ENCODE assay signal across 29 cellular contexts in the genomic region with DNA sequence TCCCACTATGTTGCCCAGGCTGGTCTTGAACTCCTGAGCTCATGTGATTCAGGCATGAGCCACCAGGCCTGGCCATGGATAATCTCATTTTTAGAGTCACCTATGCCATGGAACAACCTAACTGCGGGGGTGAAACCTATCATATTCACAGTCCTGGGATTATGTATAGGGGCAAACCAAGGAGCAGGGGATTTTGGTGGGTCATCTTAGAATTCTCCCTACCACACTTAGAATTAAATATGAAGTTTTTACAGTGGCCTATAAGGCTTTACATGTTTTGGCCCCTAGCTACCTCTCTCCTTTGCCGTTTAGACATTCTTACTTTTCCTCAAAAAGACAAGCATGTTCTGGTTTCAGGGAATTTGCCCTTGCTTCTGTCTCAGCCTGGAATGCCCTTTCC.
"Had no signal": no experiment of that assay in that cellular context is flagged by ENCODE, and none has a peak within 500 bp of the region (broad histone marks: within the 10 kb centered on the region; RNA-seq: fewer than 3 reads in every experiment).

No MANE protein-coding gene starts in this region.

- H3K27ac ChIP-seq: breast epithelium, SJSA1 had no signal

- DNase-seq: activated CD4-positive, alpha-beta T cell treated with anti-CD3 and anti-CD28 coated beads for 4 hours; activated CD8-positive, alpha-beta T cell treated with anti-CD3 and anti-CD28 coated beads for 36 hours; activated naive CD4-positive, alpha-beta T cell; activated T-cell treated with anti-CD3 and anti-CD28 coated beads for 4 hours; activated T-cell treated with anti-CD3 and anti-CD28 coated beads, Interleukin-2, amount 50 U/mL, for 72 hours; central memory CD4-positive, alpha-beta T cell; MG63; MV-4-11; NCI-H1092 treated with DMSO at 0.1 percent for 48 hours; NCI-H1417 treated with DMSO at 0.1 percent for 48 hours; NCI-H1694; NCI-H2029; NCI-H2107; NCI-H2171 treated with DMSO at 0.1 percent for 48 hours; NCI-H226; NCI-H526 treated with DMSO at 0.1 percent for 48 hours; NCI-H82; OCI-M1; RPMI8226; SHP77; SW 1271 had no signal

- H3K4me1 ChIP-seq: breast epithelium, SJSA1 had no signal

- H3K4me3 ChIP-seq: breast epithelium, MG63, SJSA1 had no signal

- H3K9me3 ChIP-seq: breast epithelium, MG63, SJSA1 had no signal

- H3K9me3 Mint-ChIP-seq: activated CD8-positive, alpha-beta T cell treated with anti-CD3 and anti-CD28 coated beads for 36 hours; activated naive CD4-positive, alpha-beta T cell treated with anti-CD3 and anti-CD28 coated beads, Interleukin-2, amount 50 U/mL, for 24 hours; activated T-cell treated with anti-CD3 and anti-CD28 coated beads, Interleukin-2, amount 50 U/mL, for 72 hours; activated T-helper 2 cell treated with anti-CD3 and anti-CD28 coated beads, Interferon-gamma antibody, Interleukin-2, Interleukin-4, amounts not matched to agents 10 μg/mL and 5 μg/mL and 100 μg/mL, durations not matched to agents 14 hours and 24 hours and 36 hours; T-helper 1 cell treated with Interleukin-12 subunit alpha and Interleukin-12 subunit beta and Interleukin-4 antibody, amounts not matched to agents 30 μg/mL and 1 μg/mL, for 36 hours had no signal

- ATAC-seq: activated CD4-positive, CD25-positive, alpha-beta regulatory T cell treated with anti-CD3 and anti-CD28 coated beads, Interleukin-2, amount 50 U/mL, for 24 hours; activated CD8-positive, alpha-beta T cell treated with anti-CD3 and anti-CD28 coated beads for 36 hours; activated T-cell treated with anti-CD3 and anti-CD28 coated beads, Interleukin-2, amount 50 U/mL, for 72 hours; Panc1; SK-N-SH treated with all-trans-retinoic acid at 6 μM for 48 hours had no signal

- H3K36me3 ChIP-seq: breast epithelium, MG63, SJSA1 had no signal

- H3K36me3 Mint-ChIP-seq: activated naive CD4-positive, alpha-beta T cell treated with anti-CD3 and anti-CD28 coated beads, Interleukin-2, amount 50 U/mL, for 24 hours had no signal

- H3K4me3 Mint-ChIP-seq: activated CD8-positive, alpha-beta T cell treated with anti-CD3 and anti-CD28 coated beads for 36 hours; activated naive CD4-positive, alpha-beta T cell treated with anti-CD3 and anti-CD28 coated beads, Interleukin-2, amount 50 U/mL, for 24 hours; activated T-cell treated with anti-CD3 and anti-CD28 coated beads, Interleukin-2, amount 50 U/mL, for 72 hours; T-helper 1 cell treated with Interleukin-12 subunit alpha and Interleukin-12 subunit beta and Interleukin-4 antibody, amounts not matched to agents 30 μg/mL and 1 μg/mL, for 36 hours had no signal

- H3K27me3 ChIP-seq: breast epithelium, MG63 had no signal

- H3K4me1 Mint-ChIP-seq: activated naive CD4-positive, alpha-beta T cell treated with anti-CD3 and anti-CD28 coated beads, Interleukin-2, amount 50 U/mL, for 24 hours had no signal

- H3K27ac Mint-ChIP-seq: activated CD8-positive, alpha-beta T cell treated with anti-CD3 and anti-CD28 coated beads for 36 hours; activated naive CD4-positive, alpha-beta T cell treated with anti-CD3 and anti-CD28 coated beads, Interleukin-2, amount 50 U/mL, for 24 hours; activated T-cell treated with anti-CD3 and anti-CD28 coated beads, Interleukin-2, amount 50 U/mL, for 72 hours; activated T-helper 2 cell treated with anti-CD3 and anti-CD28 coated beads, Interferon-gamma antibody, Interleukin-2, Interleukin-4, amounts not matched to agents 10 μg/mL and 5 μg/mL and 100 μg/mL, durations not matched to agents 14 hours and 24 hours and 36 hours; T-helper 1 cell treated with Interleukin-12 subunit alpha and Interleukin-12 subunit beta and Interleukin-4 antibody, amounts not matched to agents 30 μg/mL and 1 μg/mL, for 36 hours had no signal
